Comparison of ENCODE assay signal across 9 cellular contexts in genomic region chr9:92807757-92808725, GRCh38. TPM values are rescaled to one million over a fixed set of nuclear protein-coding genes. Genes with fewer than 3 reads are reported as not detected.
DNase-seq lines count a peak whose midpoint lies in the region; ATAC-seq, FAIRE-seq and TF ChIP-seq lines count a peak whose summit lies in the region.
"Had no signal": no experiment of that assay in that cellular context is flagged by ENCODE, and none has a peak within 500 bp of the region (broad histone marks: within the 10 kb centered on the region; RNA-seq: fewer than 3 reads in every experiment).

No MANE protein-coding gene starts in this region.

- H3K9me3 Mint-ChIP-seq in memory B cell = no peaks in the 10 kb centered on the region

- ATAC-seq in memory B cell (ENCODE audit: low read depth) (peak; percentile 39), GM18517 (IDR thresholded peaks at IDR 0.05; ENCODE audit: unreplicated experiment) (no peak)

- no peak overlapping the region for H3K27ac Mint-ChIP-seq in memory B cell

- DNase-seq in COR-L47 (lab: John Stamatoyannopoulos, UW) (peak; percentile 30), NCI-H1105 treated with DMSO at 0.1 percent for 48 hours (lab: John Stamatoyannopoulos, UW) (peak; percentile 63), memory B cell (ENCODE audit: low spot score in 2 of 2) (peak; percentile 18 to 47), amygdala (lab: John Stamatoyannopoulos, UW) (no peak), GM12892 (ENCODE audit: insufficient read length) (no peak), lower leg skin (ENCODE audit: low spot score in 2 of 2) (no peak)
- peak; percentile 6 for DNase-seq in activated T-helper 9 cell treated with anti-CD3 and anti-CD28 coated beads, Interleukin-2, amount 50 U/mL, for 16 hours (ENCODE audit: low read depth)

- TF ChIP-seq POLR2A in GM12892 (IDR thresholded peaks at IDR 0.05; ENCODE audit: low read depth, low read length) = no peak
- no peak for TF ChIP-seq POLR2A in lower leg skin (IDR thresholded peaks at IDR 0.05)

- H3K4me3 Mint-ChIP-seq in memory B cell = peak overlapping the region; percentile 88

- H3K4me3 ChIP-seq in lower leg skin (ENCODE audit: low read depth, poor library complexity, severe bottlenecking) = no peak overlapping the region

- no peaks in the 10 kb centered on the region for H3K36me3 Mint-ChIP-seq in memory B cell

- no peak for FAIRE-seq in GM12892 (lab: Jason Lieb, UNC)
- FAIRE-seq: GM18507 had no signal

- WGBS in lower leg skin, 2 donors = 2 to 3% methylated on average over 23 to 55 of the region's 76 CpGs

- intact Hi-C loops in lower leg skin (cut with DNase I; ENCODE audit: low total_unique reads) = loop anchor here (10.0 kb wide), 1 partner anchor 663 kb away; no protein-coding TSS in a partner anchor

- no peak for TF ChIP-seq CTCF in lower leg skin (IDR thresholded peaks at IDR 0.05)

- peaks cover 4% of the 10 kb centered on the region for H3K4me1 Mint-ChIP-seq in memory B cell

- peaks cover 7% of the 10 kb centered on the region for H3K27me3 Mint-ChIP-seq in memory B cell

RNA-seq across cellular contexts. Expression of gene BICD2, which starts 43.4 kb away (rescaled TPM):
- 9.5 TPM for polyA plus RNA-seq in GM12892 (2012; ENCODE audit: missing spikeins)
- 100 to 1,000 TPM; 177 to 182 (median 180) TPM for total RNA-seq in lower leg skin

Comparison
In these comparisons a context has a peak if more than half of its experiments do, and no peak if none do; other contexts are left out.
1. DNase-seq: peak in COR-L47 (single experiment), NCI-H1105 treated with DMSO at 0.1 percent for 48 hours (single experiment), activated T-helper 9 cell treated with anti-CD3 and anti-CD28 coated beads, Interleukin-2, amount 50 U/mL, for 16 hours (single experiment) and memory B cell (2 of 2); none in amygdala (0 of 56), GM12892 (single experiment) and lower leg skin (0 of 2).